ENCODE assay signal across 9 cellular contexts in genomic region chrX:71181558-71181909, GRCh38. TPM values are rescaled to one million over a fixed set of nuclear protein-coding genes. Genes with fewer than 3 reads are reported as not detected.
DNase-seq lines count a peak whose midpoint lies in the region; ATAC-seq, FAIRE-seq and TF ChIP-seq lines count a peak whose summit lies in the region.
"Had no signal": no experiment of that assay in that cellular context is flagged by ENCODE, and none has a peak within 500 bp of the region (broad histone marks: within the 10 kb centered on the region; RNA-seq: fewer than 3 reads in every experiment).

No MANE protein-coding gene starts in this region.

- intact Hi-C loops in heart left ventricle (cut with DNase I): loop anchor here in 3 of 10 donors (5.0 kb wide), 1 partner anchor 84 kb away; the partner anchor contains the start of gene FOXO4 (in 3 of the 3)

- peak overlapping the region; percentile 36; the same call in 1 of the 2 replicates for H3K4me3 ChIP-seq in GM08714 (ENCODE audit: low read length)
- peak overlapping the region; percentile 28 for H3K4me3 ChIP-seq in H7 (ENCODE audit: insufficient read depth, low read depth, low read length)
- peak overlapping the region; percentile 73 for H3K4me3 ChIP-seq in NB4 (ENCODE audit: low read depth, low read length)
- H3K4me3 ChIP-seq in heart left ventricle: peak overlapping the region in 11 of 12 donors; percentile 12 to 69 (median 54)
- peak overlapping the region; percentile 29 to 36 for H3K4me3 ChIP-seq in small intestine (ENCODE audit: low read depth in 1 of 2, low read length in 2 of 2)

- WGBS in heart left ventricle, 4 donors: 9 to 57% (median 28%) methylated on average over 10 of the region's 10 CpGs
- 8 to 40% (median 35%) methylated on average over 10 of the region's 10 CpGs for WGBS in small intestine, 3 donors

- H3K4me1 ChIP-seq in heart left ventricle (peaks cover 0 to 12% (median 0%) of the 10 kb centered on the region in 12 donors), small intestine (ENCODE audit: control insufficient read depth in 2 of 2, insufficient read depth in 1 of 2, low read depth in 1 of 2, low read length in 1 of 2) (no peaks in the 10 kb centered on the region)

- H3K27ac ChIP-seq in heart left ventricle (peak overlapping the region; percentile 77 to 95 (median 86)), small intestine (ENCODE audit: low read depth in 1 of 2, low read length in 1 of 2) (peak overlapping the region in 1 of 2 donors; percentile 93)

- TF ChIP-seq CTCF in NB4 (IDR thresholded peaks at IDR 0.05; ENCODE audit: low read depth, low read length): no peak
- no peak for TF ChIP-seq CTCF in heart left ventricle (IDR thresholded peaks at IDR 0.05)

- H3K27me3 ChIP-seq in H7 (ENCODE audit: control insufficient read depth, insufficient read depth, low read length) (no peaks in the 10 kb centered on the region), heart left ventricle (peaks cover 0 to 18% (median 0%) of the 10 kb centered on the region in 9 donors), small intestine (ENCODE audit: control insufficient read depth in 2 of 2, insufficient read depth in 2 of 2, low read length in 2 of 2) (no peaks in the 10 kb centered on the region)

- DNase-seq in H7 (no peak), NB4 (ENCODE audit: low read depth) (peak; percentile 83), heart left ventricle (peak in 1 of 5 donors; percentile 17), small intestine (no peak), inferior parietal cortex (ENCODE audit: extremely low spot score) (no peak), NCI-H1417 treated with DMSO at 0.1 percent for 48 hours (lab: John Stamatoyannopoulos, UW) (no peak)
- DNase-seq in activated effector memory CD4-positive, alpha-beta T cell treated with Interleukin-2 at 50 U/mL for 16 hours: peak; percentile 22

- no peak for TF ChIP-seq POLR2A in NB4 (IDR thresholded peaks at IDR 0.05; ENCODE audit: extremely low read depth, insufficient read length)
- TF ChIP-seq POLR2A in heart left ventricle (IDR thresholded peaks at IDR 0.05): no peak

- no peaks in the 10 kb centered on the region for H3K9me3 ChIP-seq in heart left ventricle
- no peaks in the 10 kb centered on the region for H3K9me3 ChIP-seq in small intestine (ENCODE audit: control insufficient read depth, low read depth)

- FAIRE-seq in small intestine (lab: Jason Lieb, UNC): no peak

- ATAC-seq in heart left ventricle: peak in 2 of 4 donors; percentile 23 to 24

- H3K36me3 ChIP-seq in H7 (replicated peaks; ENCODE audit: control insufficient read depth, insufficient read depth, low read length): no peaks in the 10 kb centered on the region
- H3K36me3 ChIP-seq in heart left ventricle: no peaks in the 10 kb centered on the region
- no peaks in the 10 kb centered on the region for H3K36me3 ChIP-seq in small intestine (ENCODE audit: control insufficient read depth in 2 of 2, insufficient read depth in 2 of 2, low read length in 2 of 2)

RNA-seq across cellular contexts. Expression of gene NLGN3, which starts 36.9 kb away (rescaled TPM):
- total RNA-seq in H7 (2014; rRNA removed; shearing (Covaris generic)): 2.9 and 4.6 TPM in 2 replicates
- 1 to 10 TPM in 1 of 9 donors, under 1 TPM in 8; 0.14 to 1.3 (median 0.52) TPM for total RNA-seq in heart left ventricle
- polyA plus RNA-seq in heart left ventricle (under 1 TPM; 0.15 to 0.19 TPM), small intestine (under 1 TPM; 0.27 to 0.79 (median 0.45) TPM)

RNA-seq across cellular contexts. Expression of gene GJB1, which starts 41.5 kb away (rescaled TPM):
- total RNA-seq in H7 (2014; rRNA removed; shearing (Covaris generic)): 0.10 TPM in 1 of 2 replicates, not detected in the other
- total RNA-seq in heart left ventricle: not detected
- polyA plus RNA-seq in heart left ventricle (not detected), small intestine (10 to 100 TPM; 23.3 to 81.6 (median 27.6) TPM)
- total RNA-seq: activated CD8-positive, alpha-beta memory T cell treated with anti-CD3 and anti-CD28 coated beads for 36 hours had no signal

Comparison
In these comparisons a context has a peak if more than half of its experiments do, and no peak if none do; other contexts are left out.
1. DNase-seq: peak in NB4 (single experiment) and activated effector memory CD4-positive, alpha-beta T cell treated with Interleukin-2 at 50 U/mL for 16 hours (single experiment); none in H7 (single experiment), small intestine (single experiment), inferior parietal cortex (single experiment) and NCI-H1417 treated with DMSO at 0.1 percent for 48 hours (single experiment).
2. Peak in every context shown above with its lines, with median percentiles within 50 percentile points of each other: H3K4me3 ChIP-seq.